In genomic region chr22:30869996-30870395, GRCh38 we compare ENCODE assay signal across 1 cellular context.
A peak's percentile ranks its signal among the peaks of the same experiment; 100 is the strongest.
TF ChIP-seq lines count a peak whose summit lies in the region.

No MANE protein-coding gene starts in this region.

TF ChIP-seq in HEK293, 187 proteins besides CTCF, POLR2A, EP300 and RAD21 (continued from another document):
- peak; percentile 10; the same call in 1 of the 2 replicates for TF ChIP-seq EGR2 (tag by site-specific recombination; IDR thresholded peaks at IDR 0.05; ENCODE audit: low read depth)
- TF ChIP-seq ZNF239 (tag by site-specific recombination; IDR thresholded peaks at IDR 0.05), result no peak
